1 cellular context compared by ENCODE assay signal in genomic region chr2:74834806-74835755, GRCh38.
TF ChIP-seq lines count a peak whose summit lies in the region.

No MANE protein-coding gene starts in this region.

TF ChIP-seq in endothelial cell of umbilical vein, 7 proteins besides CTCF, POLR2A, EP300 and RAD21 (continued from another document):
- TF ChIP-seq FOS (IDR thresholded peaks at IDR 0.05; ENCODE audit: borderline replicate concordance, insufficient read depth, low read length) (no peak), MAX (IDR thresholded peaks at IDR 0.05; ENCODE audit: insufficient read depth, insufficient read length) (peak; percentile 74), GATA2 (IDR thresholded peaks at IDR 0.05; ENCODE audit: insufficient read depth, insufficient read length, low read depth, low read length) (no peak), POLR2AphosphoS5 (IDR thresholded peaks at IDR 0.05; ENCODE audit: insufficient read depth, low read depth, low read length) (peak; percentile 45), MYC (IDR thresholded peaks at IDR 0.05; ENCODE audit: low read depth, low read length) (peak; percentile 72)
